Comparison of ENCODE assay signal across 8 cellular contexts in the genomic region with DNA sequence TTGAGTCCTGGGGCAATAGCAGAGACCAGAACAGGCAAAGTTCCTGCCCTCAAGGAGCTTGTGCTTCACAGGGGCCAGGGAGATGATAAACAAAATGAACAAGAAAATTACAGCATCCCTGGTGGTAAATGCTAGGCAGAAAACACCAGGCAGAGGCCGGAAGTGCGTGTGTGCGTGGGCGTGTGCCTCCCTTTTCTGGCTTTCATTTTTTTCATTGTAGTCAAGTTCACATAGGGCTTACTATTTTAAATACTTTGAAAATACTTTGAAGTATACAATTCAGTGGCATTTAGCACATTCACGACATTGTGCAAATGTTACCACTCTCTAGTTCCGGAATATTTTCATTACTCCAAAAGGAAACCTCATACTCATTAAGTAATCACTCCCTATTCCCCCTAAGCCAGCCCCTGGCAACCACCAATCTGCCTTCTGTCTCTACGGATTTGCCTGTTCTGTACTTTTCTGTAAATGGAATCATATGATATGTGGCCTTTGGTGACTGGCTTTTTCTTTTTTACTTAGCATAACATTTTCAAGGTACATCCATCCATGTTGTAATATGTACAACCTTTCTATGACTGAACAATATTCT.
DNase-seq lines count a peak whose midpoint lies in the region; ATAC-seq and TF ChIP-seq lines count a peak whose summit lies in the region.

No MANE protein-coding gene starts in this region.

- H3K4me3 Mint-ChIP-seq in activated T-helper 2 cell treated with anti-CD3 and anti-CD28 coated beads, Interferon-gamma antibody, Interleukin-2, Interleukin-4, amounts not matched to agents 10 μg/mL and 5 μg/mL and 100 μg/mL, durations not matched to agents 14 hours and 24 hours and 36 hours (ENCODE audit: low read depth) = no peak overlapping the region
- H3K4me3 Mint-ChIP-seq in mesothelial cell of epicardium = no peak overlapping the region

- no peak for ATAC-seq in HG02623 (IDR thresholded peaks at IDR 0.05; ENCODE audit: unreplicated experiment)

- no peak overlapping the region for H3K4me3 ChIP-seq in Karpas-422 (ENCODE audit: low read length)

- H3K4me2 ChIP-seq in Karpas-422 (ENCODE audit: low read depth, low read length, poor library complexity, severe bottlenecking) = no peak overlapping the region

- no peaks in the 10 kb centered on the region for H3K9me2 ChIP-seq in Karpas-422 (replicated peaks; ENCODE audit: insufficient read depth, low read length)

- H3K27me3 ChIP-seq in Karpas-422 (ENCODE audit: low read length) = no peaks in the 10 kb centered on the region

- no peaks in the 10 kb centered on the region for H3K9me3 ChIP-seq in Karpas-422 (ENCODE audit: low read length)

- H3K36me3 ChIP-seq in Karpas-422 (ENCODE audit: insufficient read depth, low read length) = no peaks in the 10 kb centered on the region

- H3K36me3 Mint-ChIP-seq in activated T-helper 2 cell treated with anti-CD3 and anti-CD28 coated beads, Interferon-gamma antibody, Interleukin-2, Interleukin-4, amounts not matched to agents 10 μg/mL and 5 μg/mL and 100 μg/mL, durations not matched to agents 14 hours and 24 hours and 36 hours (ENCODE audit: low read depth) = peaks cover 7% of the 10 kb centered on the region
- H3K36me3 Mint-ChIP-seq in mesothelial cell of epicardium = peaks cover 4% of the 10 kb centered on the region

- peaks cover 15% of the 10 kb centered on the region for H3K9me3 Mint-ChIP-seq in activated T-helper 2 cell treated with anti-CD3 and anti-CD28 coated beads, Interferon-gamma antibody, Interleukin-2, Interleukin-4, amounts not matched to agents 10 μg/mL and 5 μg/mL and 100 μg/mL, durations not matched to agents 14 hours and 24 hours and 36 hours
- no peaks in the 10 kb centered on the region for H3K9me3 Mint-ChIP-seq in mesothelial cell of epicardium

- H3K79me2 ChIP-seq in Karpas-422 (ENCODE audit: low read length) = no peaks in the 10 kb centered on the region

- H3K9ac ChIP-seq in Karpas-422 (ENCODE audit: low read length) = no peak overlapping the region

- no peaks in the 10 kb centered on the region for H3K4me1 ChIP-seq in Karpas-422 (ENCODE audit: low read length)

- H3K4me1 Mint-ChIP-seq in activated T-helper 2 cell treated with anti-CD3 and anti-CD28 coated beads, Interferon-gamma antibody, Interleukin-2, Interleukin-4, amounts not matched to agents 10 μg/mL and 5 μg/mL and 100 μg/mL, durations not matched to agents 14 hours and 24 hours and 36 hours (ENCODE audit: low read depth) = peaks cover 44% of the 10 kb centered on the region
- H3K4me1 Mint-ChIP-seq in mesothelial cell of epicardium = peaks cover 25% of the 10 kb centered on the region

- no peak overlapping the region for H3K27ac ChIP-seq in Karpas-422 (ENCODE audit: low read length)

- H4K20me1 ChIP-seq in Karpas-422 (ENCODE audit: insufficient read depth, low read depth, low read length) = no peaks in the 10 kb centered on the region

- POLR2A ChIA-PET in GM10248 (lab: Yijun Ruan, JAX) = no interaction called here

- peak overlapping the region; percentile 84 for H3K27ac Mint-ChIP-seq in activated T-helper 2 cell treated with anti-CD3 and anti-CD28 coated beads, Interferon-gamma antibody, Interleukin-2, Interleukin-4, amounts not matched to agents 10 μg/mL and 5 μg/mL and 100 μg/mL, durations not matched to agents 14 hours and 24 hours and 36 hours
- peak overlapping the region; percentile 45 for H3K27ac Mint-ChIP-seq in mesothelial cell of epicardium

- DNase-seq in T-helper 9 cell = peak; percentile 55
- DNase-seq in activated T-helper 2 cell treated with anti-CD3 and anti-CD28 coated beads, Interferon-gamma antibody, Interleukin-2, Interleukin-4, amounts not matched to agents 10 μg/mL and 5 μg/mL and 100 μg/mL, durations not matched to agents 14 hours and 24 hours and 36 hours (ENCODE audit: low spot score) = peak; percentile 54
- DNase-seq in mesothelial cell of epicardium (ENCODE audit: low spot score in 2 of 2, unreplicated experiment in 2 of 2) = no peak
- DNase-seq in stimulated activated CD8-positive, alpha-beta memory T cell treated with anti-CD3 and anti-CD28 coated beads, Interleukin-4, amount 100 ng/mL, for 4 hours (ENCODE audit: low read depth in 2 of 2, low spot score in 1 of 2) = peak; percentile 46 to 53
- DNase-seq in globus pallidus (ENCODE audit: low spot score) = no peak
- DNase-seq in Karpas-422 = no peak
- no peak for DNase-seq in GM10248 (ENCODE audit: extremely low spot score)

- H2AFZ ChIP-seq in Karpas-422 (ENCODE audit: low read length) = no peak overlapping the region

- CTCF ChIA-PET in GM10248 (lab: Yijun Ruan, JAX) = interaction anchor here (1.4 to 2.1 kb wide), 2 partner anchors 9 kb away, joined by 4 to 5 read pairs; no protein-coding TSS in a partner anchor

- intact Hi-C loops in activated T-helper 2 cell treated with anti-CD3 and anti-CD28 coated beads, Interferon-gamma antibody, Interleukin-2, Interleukin-4, amounts not matched to agents 10 μg/mL and 5 μg/mL and 100 μg/mL, durations not matched to agents 14 hours and 24 hours and 36 hours (cut with micrococcal nuclease) = loop anchor here (1.0 kb wide), 1 partner anchor 9 kb away; no protein-coding TSS in a partner anchor

- TF ChIP-seq CTCF in mesothelial cell of epicardium (IDR thresholded peaks at IDR 0.05; ENCODE audit: unreplicated experiment) (no peak), GM10248 (IDR thresholded peaks at IDR 0.05; ENCODE audit: control extremely low read depth, extremely low read depth, low read depth, missing control alignments) (no peak)

- H3K27me3 Mint-ChIP-seq in activated T-helper 2 cell treated with anti-CD3 and anti-CD28 coated beads, Interferon-gamma antibody, Interleukin-2, Interleukin-4, amounts not matched to agents 10 μg/mL and 5 μg/mL and 100 μg/mL, durations not matched to agents 14 hours and 24 hours and 36 hours (ENCODE audit: low read depth) = no peaks in the 10 kb centered on the region
- H3K27me3 Mint-ChIP-seq in mesothelial cell of epicardium (ENCODE audit: low read depth) = no peaks in the 10 kb centered on the region

Comparison
In these comparisons a context has a peak if more than half of its experiments do, and no peak if none do; other contexts are left out.
1. DNase-seq: peak in T-helper 9 cell (single experiment), activated T-helper 2 cell treated with anti-CD3 and anti-CD28 coated beads, Interferon-gamma antibody, Interleukin-2, Interleukin-4, amounts not matched to agents 10 μg/mL and 5 μg/mL and 100 μg/mL, durations not matched to agents 14 hours and 24 hours and 36 hours (single experiment) and stimulated activated CD8-positive, alpha-beta memory T cell treated with anti-CD3 and anti-CD28 coated beads, Interleukin-4, amount 100 ng/mL, for 4 hours (2 of 2); none in mesothelial cell of epicardium (0 of 2), globus pallidus (single experiment), Karpas-422 (single experiment) and GM10248 (single experiment).